In the genomic region with DNA sequence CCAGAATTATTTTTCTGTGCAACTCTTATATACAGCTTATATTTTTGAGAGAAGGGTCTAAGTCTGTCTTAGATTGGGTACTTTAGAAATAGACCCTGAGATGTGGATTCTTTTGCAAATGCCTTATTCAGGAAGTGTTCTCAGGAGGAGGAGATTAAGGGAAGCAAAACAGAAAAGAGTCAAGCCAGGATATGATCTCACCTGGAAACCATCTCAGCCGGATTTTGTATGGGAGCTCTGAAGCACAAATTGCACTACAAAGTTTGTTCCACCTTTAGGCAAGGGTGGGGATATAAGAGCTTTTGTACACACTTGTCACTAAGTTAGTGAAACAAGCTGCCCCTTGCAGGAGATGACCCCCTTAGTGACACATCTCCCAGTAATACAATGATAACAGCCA, we compare ENCODE assay signal across 19 cellular contexts.
DNase-seq lines count a peak whose midpoint lies in the region; TF ChIP-seq lines count a peak whose summit lies in the region.
"Had no signal": no experiment of that assay in that cellular context is flagged by ENCODE, and none has a peak within 500 bp of the region (broad histone marks: within the 10 kb centered on the region; RNA-seq: fewer than 3 reads in every experiment).

No MANE protein-coding gene starts in this region.

- H2AFZ ChIP-seq in GM23248 = peak overlapping the region; percentile 6; the same call in 1 of the 2 replicates

- H3K27me3 Mint-ChIP-seq in endothelial cell (ENCODE audit: unreplicated experiment) (no peaks in the 10 kb centered on the region), glutamatergic neuron (ENCODE audit: unreplicated experiment) (no peaks in the 10 kb centered on the region)
- H3K27me3 Mint-ChIP-seq: brain; dendritic cell treated with granulocyte-macrophage colony-stimulating factor and Interleukin-4, amounts not matched to agents 40 ng/mL and 50 ng/mL, for 4 days had no signal

- H3F3A ChIP-seq in GM23248 (ENCODE audit: insufficient read depth) = no peaks in the 10 kb centered on the region

- WGBS in GM23248 (ENCODE audit: low coverage in 1 of 2, low lambda C conversion rate in 2 of 2, missing lambda C conversion rate in 2 of 2), 2 experiments = 0 to 18% methylated on average over 1 of the region's 1 CpG
- 40% methylated on average over 1 of the region's 1 CpG; no CpG with 5 or more reads in 1 of the 2 experiments for WGBS in mesodermal cell (ENCODE audit: insufficient coverage in 2 of 2), 2 experiments

- no peaks in the 10 kb centered on the region for H4K20me1 ChIP-seq in GM23248 (ENCODE audit: insufficient read depth)

- H3K36me3 Mint-ChIP-seq in endothelial cell (ENCODE audit: low read depth, unreplicated experiment) (no peaks in the 10 kb centered on the region), glutamatergic neuron (ENCODE audit: unreplicated experiment) (no peaks in the 10 kb centered on the region)
- H3K36me3 Mint-ChIP-seq: activated naive CD4-positive, alpha-beta T cell treated with anti-CD3 and anti-CD28 coated beads, Interleukin-2, amount 50 U/mL, for 24 hours; brain had no signal

- H3K36me3 ChIP-seq in GM23248 (ENCODE audit: low read depth) (no peaks in the 10 kb centered on the region), mesodermal cell (ENCODE audit: control insufficient read depth, insufficient read depth, low read length) (no peaks in the 10 kb centered on the region)
- H3K36me3 ChIP-seq: lower lobe of right lung, tibial artery had no signal

- in situ Hi-C loops in GM23248 (cut with MboI) = no loop called here

- H3K4me3 ChIP-seq in GM23248 (no peak overlapping the region), mesodermal cell (ENCODE audit: extremely low read depth, insufficient read depth, low read length, poor library complexity, severe bottlenecking) (no peak overlapping the region)
- H3K4me3 ChIP-seq: lower lobe of right lung, SK-N-MC, tibial artery had no signal

- DNase-seq in GM23248 (peak; percentile 1), RPMI7951 (ENCODE audit: low read depth) (peak; percentile 3), endothelial cell (ENCODE audit: low spot score) (no peak), glutamatergic neuron (no peak), CD1c-positive myeloid dendritic cell (ENCODE audit: extremely low spot score) (no peak), NCI-H2196 treated with DMSO at 0.1 percent for 48 hours (lab: John Stamatoyannopoulos, UW; ENCODE audit: unreplicated experiment) (no peak)
- DNase-seq: activated CD8-positive, alpha-beta T cell treated with anti-CD3 and anti-CD28 coated beads for 36 hours; activated T-cell treated with anti-CD3 and anti-CD28 coated beads, Interleukin-2, amount 50 U/mL, for 24 hours; GDM1; lower lobe of right lung; NCI-H1694; NCI-H345; stimulated activated naive B cell treated with anti-CD40 and anti-IgM and Interleukin-4, amounts not matched to agents 10 μg/mL and 1 μg/mL and 100 μg/mL, for 72 hours; tibial artery had no signal

- no peaks in the 10 kb centered on the region for H3K27me3 ChIP-seq in GM23248 (replicated peaks; ENCODE audit: insufficient read depth)
- H3K27me3 ChIP-seq: tibial artery had no signal

- H3K9me3 Mint-ChIP-seq in endothelial cell (ENCODE audit: unreplicated experiment) = no peaks in the 10 kb centered on the region
- no peaks in the 10 kb centered on the region for H3K9me3 Mint-ChIP-seq in glutamatergic neuron (ENCODE audit: unreplicated experiment)
- H3K9me3 Mint-ChIP-seq: activated CD8-positive, alpha-beta T cell treated with anti-CD3 and anti-CD28 coated beads for 36 hours; activated naive CD4-positive, alpha-beta T cell treated with anti-CD3 and anti-CD28 coated beads, Interleukin-2, amount 50 U/mL, for 24 hours; activated T-cell treated with anti-CD3 and anti-CD28 coated beads, Interleukin-2, amount 50 U/mL, for 24 hours; stimulated activated naive B cell treated with anti-CD40 and anti-IgM and Interleukin-4, amounts not matched to agents 10 μg/mL and 1 μg/mL and 100 μg/mL, for 72 hours had no signal

- no peaks in the 10 kb centered on the region for H3K4me1 ChIP-seq in GM23248 (ENCODE audit: insufficient read depth)
- H3K4me1 ChIP-seq in mesodermal cell (ENCODE audit: control insufficient read depth, insufficient read depth, low read length, poor library complexity, severe bottlenecking) = no peaks in the 10 kb centered on the region
- H3K4me1 ChIP-seq: lower lobe of right lung, tibial artery had no signal

- TF ChIP-seq CTCF in endothelial cell (IDR thresholded peaks at IDR 0.05; ENCODE audit: unreplicated experiment) (no peak), glutamatergic neuron (IDR thresholded peaks at IDR 0.05; ENCODE audit: partially characterized antibody, unreplicated experiment) (no peak)

- peak overlapping the region; percentile 40 for H3K27ac Mint-ChIP-seq in endothelial cell (ENCODE audit: unreplicated experiment)
- H3K27ac Mint-ChIP-seq in glutamatergic neuron (ENCODE audit: unreplicated experiment) = no peak overlapping the region
- H3K27ac Mint-ChIP-seq: activated CD8-positive, alpha-beta T cell treated with anti-CD3 and anti-CD28 coated beads for 36 hours; activated naive CD4-positive, alpha-beta T cell treated with anti-CD3 and anti-CD28 coated beads, Interleukin-2, amount 50 U/mL, for 24 hours; activated T-cell treated with anti-CD3 and anti-CD28 coated beads, Interleukin-2, amount 50 U/mL, for 24 hours; brain; dendritic cell treated with granulocyte-macrophage colony-stimulating factor and Interleukin-4, amounts not matched to agents 40 ng/mL and 50 ng/mL, for 4 days; stimulated activated naive B cell treated with anti-CD40 and anti-IgM and Interleukin-4, amounts not matched to agents 10 μg/mL and 1 μg/mL and 100 μg/mL, for 72 hours had no signal

- no peaks in the 10 kb centered on the region for H3K9me2 ChIP-seq in GM23248 (ENCODE audit: insufficient read depth)

- H3K9ac ChIP-seq in GM23248 = no peak overlapping the region

- H3K27ac ChIP-seq in GM23248 = no peak overlapping the region
- H3K27ac ChIP-seq in mesodermal cell (ENCODE audit: low read depth, low read length, severe bottlenecking) = peak overlapping the region; percentile 79
- H3K27ac ChIP-seq: lower lobe of right lung, SK-N-MC, tibial artery had no signal

- H3K9me3 ChIP-seq in GM23248 (ENCODE audit: low read depth) (no peaks in the 10 kb centered on the region), mesodermal cell (ENCODE audit: control insufficient read depth, low read length) (no peaks in the 10 kb centered on the region)
- H3K9me3 ChIP-seq: lower lobe of right lung, tibial artery had no signal

- H3K4me3 Mint-ChIP-seq in endothelial cell (ENCODE audit: unreplicated experiment) (no peak overlapping the region), glutamatergic neuron (ENCODE audit: unreplicated experiment) (no peak overlapping the region)
- H3K4me3 Mint-ChIP-seq: activated CD8-positive, alpha-beta T cell treated with anti-CD3 and anti-CD28 coated beads for 36 hours; activated naive CD4-positive, alpha-beta T cell treated with anti-CD3 and anti-CD28 coated beads, Interleukin-2, amount 50 U/mL, for 24 hours; activated T-cell treated with anti-CD3 and anti-CD28 coated beads, Interleukin-2, amount 50 U/mL, for 24 hours; brain; dendritic cell treated with granulocyte-macrophage colony-stimulating factor and Interleukin-4, amounts not matched to agents 40 ng/mL and 50 ng/mL, for 4 days; stimulated activated naive B cell treated with anti-CD40 and anti-IgM and Interleukin-4, amounts not matched to agents 10 μg/mL and 1 μg/mL and 100 μg/mL, for 72 hours had no signal

- H3K4me1 Mint-ChIP-seq in endothelial cell (ENCODE audit: unreplicated experiment) (peaks cover 3% of the 10 kb centered on the region), glutamatergic neuron (ENCODE audit: low read depth, unreplicated experiment) (no peaks in the 10 kb centered on the region)
- H3K4me1 Mint-ChIP-seq: activated naive CD4-positive, alpha-beta T cell treated with anti-CD3 and anti-CD28 coated beads, Interleukin-2, amount 50 U/mL, for 24 hours had no signal

- H3K4me2 ChIP-seq in GM23248 (ENCODE audit: unreplicated experiment) = no peak overlapping the region

- H3K79me2 ChIP-seq in GM23248 (ENCODE audit: insufficient read depth) = no peaks in the 10 kb centered on the region

Comparison
In these comparisons a context has a peak if more than half of its experiments do, and no peak if none do; other contexts are left out.
1. DNase-seq: peak in GM23248 (single experiment) and RPMI7951 (single experiment); none in endothelial cell (single experiment), glutamatergic neuron (single experiment), CD1c-positive myeloid dendritic cell (single experiment) and NCI-H2196 treated with DMSO at 0.1 percent for 48 hours (single experiment).